10 cellular contexts compared by ENCODE assay signal in the genomic region with DNA sequence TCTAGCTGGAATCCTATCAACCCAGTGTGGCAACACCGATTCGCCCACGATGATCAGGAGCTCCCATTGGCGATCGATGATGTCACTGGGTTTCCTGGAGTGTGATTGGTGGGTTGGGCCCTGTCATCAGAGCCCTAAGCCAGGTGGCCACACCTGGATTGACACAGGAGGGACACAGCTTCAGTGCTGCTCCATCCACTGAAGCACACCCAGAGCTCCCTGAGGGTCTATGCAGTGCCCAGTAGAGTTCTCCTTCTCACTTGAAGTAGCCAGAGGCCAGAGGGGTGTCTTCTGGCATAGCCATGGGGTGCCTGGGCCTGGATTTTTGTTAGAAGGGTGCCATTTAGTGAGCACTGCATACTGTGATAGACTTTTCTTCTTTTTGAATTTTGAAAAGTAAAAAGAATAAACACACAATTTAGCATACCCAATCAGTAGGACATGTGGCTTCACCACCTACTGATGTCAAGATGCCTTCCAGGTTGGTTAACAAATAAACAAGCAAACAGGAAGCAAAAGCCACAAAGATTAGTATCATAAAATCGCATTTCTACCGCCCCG.
DNase-seq lines count a peak whose midpoint lies in the region; ATAC-seq and TF ChIP-seq lines count a peak whose summit lies in the region.
"Had no signal": no experiment of that assay in that cellular context is flagged by ENCODE, and none has a peak within 500 bp of the region (broad histone marks: within the 10 kb centered on the region; RNA-seq: fewer than 3 reads in every experiment).

No MANE protein-coding gene starts in this region.

- no peak overlapping the region for H3K9ac ChIP-seq in BLaER1 treated with 17β-estradiol and CSF1 and Interleukin-3, amounts not matched to agents 10 nM and 100 nM

- no peaks in the 10 kb centered on the region for H3F3A ChIP-seq in GM23338 (replicated peaks; ENCODE audit: low read depth)

- no peaks in the 10 kb centered on the region for H3K9me2 ChIP-seq in GM23338 (ENCODE audit: insufficient read depth)

- H3K27ac Mint-ChIP-seq in GM23338: no peak overlapping the region; the same call in 1 of the 2 replicates
- H3K27ac Mint-ChIP-seq in activated CD8-positive, alpha-beta T cell treated with anti-CD3 and anti-CD28 coated beads for 36 hours: no peak overlapping the region
- H3K27ac Mint-ChIP-seq: activated naive CD8-positive, alpha-beta T cell treated with anti-CD3 and anti-CD28 coated beads, Interleukin-2, amount 50 U/mL, for 24 hours had no signal

- H3K27ac ChIP-seq in BLaER1 treated with 17β-estradiol and CSF1 and Interleukin-3, amounts not matched to agents 10 nM and 100 nM: no peak overlapping the region
- H3K27ac ChIP-seq in GM23338 (ENCODE audit: low read depth): no peak overlapping the region

- peaks cover 12% of the 10 kb centered on the region for H3K27me3 Mint-ChIP-seq in GM23338 (ENCODE audit: insufficient read depth, low read depth, poor library complexity)
- no peaks in the 10 kb centered on the region for H3K27me3 Mint-ChIP-seq in activated CD8-positive, alpha-beta T cell treated with anti-CD3 and anti-CD28 coated beads for 36 hours
- H3K27me3 Mint-ChIP-seq: activated naive CD8-positive, alpha-beta T cell treated with anti-CD3 and anti-CD28 coated beads, Interleukin-2, amount 50 U/mL, for 24 hours had no signal

- peaks cover 9% of the 10 kb centered on the region for H3K4me1 Mint-ChIP-seq in GM23338
- peaks cover 62% of the 10 kb centered on the region for H3K4me1 Mint-ChIP-seq in activated CD8-positive, alpha-beta T cell treated with anti-CD3 and anti-CD28 coated beads for 36 hours (ENCODE audit: low read depth)

- H3K36me3 Mint-ChIP-seq in GM23338 (ENCODE audit: low read depth): peaks cover 6% of the 10 kb centered on the region; the same call in 2 of the 3 replicates
- peaks cover 2% of the 10 kb centered on the region for H3K36me3 Mint-ChIP-seq in activated CD8-positive, alpha-beta T cell treated with anti-CD3 and anti-CD28 coated beads for 36 hours (ENCODE audit: low read depth)

- peaks cover 43 to 78% (median 51%) of the 10 kb centered on the region in 10 experiments for H3K4me1 ChIP-seq in BLaER1 treated with 17β-estradiol and CSF1 and Interleukin-3, amounts not matched to agents 10 nM and 100 nM
- H3K4me1 ChIP-seq in GM23338 (ENCODE audit: insufficient read depth): peaks cover 9% of the 10 kb centered on the region; the same call in 1 of the 2 replicates

- H3K27me3 ChIP-seq in BLaER1 treated with 17β-estradiol and CSF1 and Interleukin-3, amounts not matched to agents 10 nM and 100 nM: no peaks in the 10 kb centered on the region
- H3K27me3 ChIP-seq in GM23338 (ENCODE audit: insufficient read depth): no peaks in the 10 kb centered on the region

- no peak for TF ChIP-seq CTCF in GM23338 (conservative IDR thresholded peaks at IDR 0.05; ENCODE audit: low read depth in 2 of 2)
- TF ChIP-seq CTCF in activated CD8-positive, alpha-beta T cell treated with anti-CD3 and anti-CD28 coated beads for 36 hours (IDR thresholded peaks at IDR 0.05): no peak

- peak overlapping the region in 6 of 11 experiments; percentile 5 to 91 (median 83); a peak in 9 of 22 replicates for H3K4me2 ChIP-seq in BLaER1 treated with 17β-estradiol and CSF1 and Interleukin-3, amounts not matched to agents 10 nM and 100 nM
- no peak overlapping the region for H3K4me2 ChIP-seq in GM23338

- no peaks in the 10 kb centered on the region for H3K9me3 Mint-ChIP-seq in GM23338
- no peaks in the 10 kb centered on the region for H3K9me3 Mint-ChIP-seq in activated CD8-positive, alpha-beta T cell treated with anti-CD3 and anti-CD28 coated beads for 36 hours
- H3K9me3 Mint-ChIP-seq: activated naive CD8-positive, alpha-beta T cell treated with anti-CD3 and anti-CD28 coated beads, Interleukin-2, amount 50 U/mL, for 24 hours had no signal

- peaks cover 38 to 69% (median 51%) of the 10 kb centered on the region in 11 experiments for H3K36me3 ChIP-seq in BLaER1 treated with 17β-estradiol and CSF1 and Interleukin-3, amounts not matched to agents 10 nM and 100 nM
- H3K36me3 ChIP-seq in GM23338 (ENCODE audit: insufficient read depth): no peaks in the 10 kb centered on the region

- peaks cover 91% of the 10 kb centered on the region for H3K79me2 ChIP-seq in GM23338 (replicated peaks; ENCODE audit: insufficient read depth)

- ATAC-seq in GM23338 (peak; percentile 78), left colon (peak; percentile 55), GM18517 (IDR thresholded peaks at IDR 0.05; ENCODE audit: unreplicated experiment) (no peak)
- ATAC-seq in activated CD8-positive, alpha-beta T cell treated with anti-CD3 and anti-CD28 coated beads for 36 hours: no peak

- H3K4me3 ChIP-seq in BLaER1 treated with 17β-estradiol and CSF1 and Interleukin-3, amounts not matched to agents 10 nM and 100 nM: no peak overlapping the region
- no peak overlapping the region for H3K4me3 ChIP-seq in GM23338

- intact Hi-C loops in activated CD8-positive, alpha-beta T cell treated with anti-CD3 and anti-CD28 coated beads for 36 hours (cut with micrococcal nuclease): loop anchor here (5.0 kb wide), 1 partner anchor 75 kb away; no protein-coding TSS in a partner anchor
- intact Hi-C loops in left colon (cut with DNase I, micrococcal nuclease): no loop called here

- POLR2A ChIA-PET in activated CD8-positive, alpha-beta T cell treated with anti-CD3 and anti-CD28 coated beads for 36 hours (lab: Charles Lee): interaction anchor here (0.7 to 1.1 kb wide), 2 partner anchors 16 to 18 kb away, joined by 3 to 4 read pairs; no protein-coding TSS in a partner anchor

- peaks cover 99 to 100% (median 100%) of the 10 kb centered on the region in 11 experiments for H4K20me1 ChIP-seq in BLaER1 treated with 17β-estradiol and CSF1 and Interleukin-3, amounts not matched to agents 10 nM and 100 nM
- peaks cover 45% of the 10 kb centered on the region for H4K20me1 ChIP-seq in GM23338 (replicated peaks; ENCODE audit: insufficient read depth)

- peaks cover 0 to 8% (median 0%) of the 10 kb centered on the region in 11 experiments; a peak in 6 of 22 replicates for H3K9me3 ChIP-seq in BLaER1 treated with 17β-estradiol and CSF1 and Interleukin-3, amounts not matched to agents 10 nM and 100 nM (replicated peaks in 1 of 11)

- CTCF ChIA-PET in activated CD8-positive, alpha-beta T cell treated with anti-CD3 and anti-CD28 coated beads for 36 hours (lab: Charles Lee): interaction anchor here (1.0 to 1.7 kb wide), 2 partner anchors 22 to 101 kb away, joined by 4 read pairs; no protein-coding TSS in a partner anchor

- H2AFZ ChIP-seq in GM23338: no peak overlapping the region

- DNase-seq in GM23338 (ENCODE audit: low spot score): peak; percentile 72
- peak; percentile 26 for DNase-seq in activated CD8-positive, alpha-beta T cell treated with anti-CD3 and anti-CD28 coated beads for 36 hours
- DNase-seq in left colon: no peak
- DNase-seq in stimulated activated CD4-positive, alpha-beta T cell treated with anti-CD3 and anti-CD28 coated beads, Interleukin-4, amount 100 ng/mL, for 1 hour: no peak
- DNase-seq in T-helper 9 cell: no peak
- DNase-seq in NCI-H1105 treated with DMSO at 0.1 percent for 48 hours (lab: John Stamatoyannopoulos, UW): no peak
- DNase-seq: activated naive CD8-positive, alpha-beta T cell treated with anti-CD3 and anti-CD28 coated beads, Interleukin-2, amount 50 U/mL, for 24 hours; NCI-H446 treated with DMSO at 0.1 percent for 48 hours had no signal

- no peak overlapping the region for H3K4me3 Mint-ChIP-seq in GM23338
- H3K4me3 Mint-ChIP-seq in activated CD8-positive, alpha-beta T cell treated with anti-CD3 and anti-CD28 coated beads for 36 hours: no peak overlapping the region
- H3K4me3 Mint-ChIP-seq: activated naive CD8-positive, alpha-beta T cell treated with anti-CD3 and anti-CD28 coated beads, Interleukin-2, amount 50 U/mL, for 24 hours had no signal

TF ChIP-seq in GM23338, 12 proteins besides CTCF, POLR2A, EP300 and RAD21:
- TF ChIP-seq ZNF331 (CRISPR knock-in tag; IDR thresholded peaks at IDR 0.05; ENCODE audit: low read depth) (no peak), ZNF114 (CRISPR knock-in tag; IDR thresholded peaks at IDR 0.05) (no peak), NANOG (IDR thresholded peaks at IDR 0.05; ENCODE audit: borderline replicate concordance) (no peak), CREB1 (CRISPR knock-in tag; IDR thresholded peaks at IDR 0.05; ENCODE audit: low read depth) (peak; percentile 82), POLR2AphosphoS5 (IDR thresholded peaks at IDR 0.05; ENCODE audit: low read depth) (no peak)
- TF ChIP-seq, protein P1, sequence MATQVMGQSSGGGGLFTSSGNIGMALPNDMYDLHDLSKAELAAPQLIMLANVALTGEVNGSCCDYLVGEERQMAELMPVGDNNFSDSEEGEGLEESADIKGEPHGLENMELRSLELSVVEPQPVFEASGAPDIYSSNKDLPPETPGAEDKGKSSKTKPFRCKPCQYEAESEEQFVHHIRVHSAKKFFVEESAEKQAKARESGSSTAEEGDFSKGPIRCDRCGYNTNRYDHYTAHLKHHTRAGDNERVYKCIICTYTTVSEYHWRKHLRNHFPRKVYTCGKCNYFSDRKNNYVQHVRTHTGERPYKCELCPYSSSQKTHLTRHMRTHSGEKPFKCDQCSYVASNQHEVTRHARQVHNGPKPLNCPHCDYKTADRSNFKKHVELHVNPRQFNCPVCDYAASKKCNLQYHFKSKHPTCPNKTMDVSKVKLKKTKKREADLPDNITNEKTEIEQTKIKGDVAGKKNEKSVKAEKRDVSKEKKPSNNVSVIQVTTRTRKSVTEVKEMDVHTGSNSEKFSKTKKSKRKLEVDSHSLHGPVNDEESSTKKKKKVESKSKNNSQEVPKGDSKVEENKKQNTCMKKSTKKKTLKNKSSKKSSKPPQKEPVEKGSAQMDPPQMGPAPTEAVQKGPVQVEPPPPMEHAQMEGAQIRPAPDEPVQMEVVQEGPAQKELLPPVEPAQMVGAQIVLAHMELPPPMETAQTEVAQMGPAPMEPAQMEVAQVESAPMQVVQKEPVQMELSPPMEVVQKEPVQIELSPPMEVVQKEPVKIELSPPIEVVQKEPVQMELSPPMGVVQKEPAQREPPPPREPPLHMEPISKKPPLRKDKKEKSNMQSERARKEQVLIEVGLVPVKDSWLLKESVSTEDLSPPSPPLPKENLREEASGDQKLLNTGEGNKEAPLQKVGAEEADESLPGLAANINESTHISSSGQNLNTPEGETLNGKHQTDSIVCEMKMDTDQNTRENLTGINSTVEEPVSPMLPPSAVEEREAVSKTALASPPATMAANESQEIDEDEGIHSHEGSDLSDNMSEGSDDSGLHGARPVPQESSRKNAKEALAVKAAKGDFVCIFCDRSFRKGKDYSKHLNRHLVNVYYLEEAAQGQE (IDR thresholded peaks at IDR 0.05; ENCODE audit: unreplicated experiment): no peak

Comparison
In these comparisons a context has a peak if more than half of its experiments do, and no peak if none do; other contexts are left out.
1. ATAC-seq: peak in GM23338 (single experiment) and left colon (single experiment); none in activated CD8-positive, alpha-beta T cell treated with anti-CD3 and anti-CD28 coated beads for 36 hours (single experiment) and GM18517 (single experiment).
2. DNase-seq: peak in GM23338 (single experiment) and activated CD8-positive, alpha-beta T cell treated with anti-CD3 and anti-CD28 coated beads for 36 hours (single experiment); none in left colon (0 of 2), stimulated activated CD4-positive, alpha-beta T cell treated with anti-CD3 and anti-CD28 coated beads, Interleukin-4, amount 100 ng/mL, for 1 hour (single experiment), T-helper 9 cell (single experiment) and NCI-H1105 treated with DMSO at 0.1 percent for 48 hours (single experiment).